In the genomic region with DNA sequence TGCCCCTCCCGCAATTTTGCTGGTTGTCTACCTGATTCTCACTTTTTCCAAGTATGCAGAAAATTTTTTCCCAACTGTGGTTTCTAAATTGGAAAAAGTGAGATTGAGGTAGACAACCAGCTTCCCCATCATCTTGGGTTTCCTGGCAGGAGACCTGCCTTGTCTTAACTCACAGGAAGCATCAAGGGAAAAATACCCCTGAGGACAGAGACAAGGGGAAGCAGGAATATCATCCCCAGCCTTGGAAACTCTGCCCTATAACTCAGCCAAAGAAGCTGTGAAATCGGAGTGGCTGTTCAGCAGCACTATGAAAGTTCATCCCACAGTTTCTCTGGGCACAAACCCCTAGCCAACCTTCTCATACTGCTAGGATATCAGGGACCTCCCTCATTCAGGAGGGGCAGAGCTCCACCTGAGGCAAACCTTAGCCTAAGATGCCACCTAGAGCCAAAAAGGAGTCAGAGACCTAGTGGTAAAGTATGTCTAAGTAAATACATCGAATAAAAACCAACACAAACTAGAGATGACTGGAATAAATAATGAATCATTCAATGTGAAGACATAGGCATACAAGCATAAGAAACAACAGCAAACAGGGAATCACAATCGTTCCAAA, we compare ENCODE assay signal across 8 cellular contexts.
A peak's percentile ranks its signal among the peaks of the same experiment; 100 is the strongest.
DNase-seq lines count a peak whose midpoint lies in the region; ATAC-seq, FAIRE-seq and TF ChIP-seq lines count a peak whose summit lies in the region.

No MANE protein-coding gene starts in this region.

- no peak overlapping the region for H3K4me3 ChIP-seq in HFF-Myc (replicated peaks; ENCODE audit: low read depth, low read length)

- no peak for FAIRE-seq in RCC 7860 (lab: Jason Lieb, UNC)

- ATAC-seq in HG02759 (IDR thresholded peaks at IDR 0.05; ENCODE audit: unreplicated experiment) (no peak), HG03175 (IDR thresholded peaks at IDR 0.05; ENCODE audit: unreplicated experiment) (no peak)

- DNase-seq in COR-L47 (lab: John Stamatoyannopoulos, UW) (peak; percentile 52), HFF-Myc (ENCODE audit: extremely low read depth, low read depth) (peak; percentile 5), RCC 7860 (ENCODE audit: low spot score) (peak; percentile 26), globus pallidus (ENCODE audit: low spot score) (peak; percentile 16)
- no peak for DNase-seq in effector CD8-positive, alpha-beta T cell (lab: John Stamatoyannopoulos, UW)
- no peak for DNase-seq in activated CD4-positive, alpha-beta T cell treated with anti-CD3 and anti-CD28 coated beads for 4 hours

- peak; percentile 17 for TF ChIP-seq CTCF in HFF-Myc (IDR thresholded peaks at IDR 0.05; ENCODE audit: low read depth, low read length, missing control alignments)

Comparison
In these comparisons a context has a peak if more than half of its experiments do, and no peak if none do; other contexts are left out.
1. DNase-seq: peak in COR-L47 (single experiment), HFF-Myc (single experiment), RCC 7860 (single experiment) and globus pallidus (single experiment); none in effector CD8-positive, alpha-beta T cell (single experiment) and activated CD4-positive, alpha-beta T cell treated with anti-CD3 and anti-CD28 coated beads for 4 hours (0 of 2).